ENCODE assay signal across 17 cellular contexts in genomic region chrX:37627602-37628001, GRCh38. TPM values are rescaled to one million over a fixed set of nuclear protein-coding genes. Genes with fewer than 3 reads are reported as not detected.
DNase-seq lines count a peak whose midpoint lies in the region; ATAC-seq, FAIRE-seq and TF ChIP-seq lines count a peak whose summit lies in the region.
"Had no signal": no experiment of that assay in that cellular context is flagged by ENCODE, and none has a peak within 500 bp of the region (broad histone marks: within the 10 kb centered on the region; RNA-seq: fewer than 3 reads in every experiment).

No MANE protein-coding gene starts in this region.

- no peak for TF ChIP-seq EP300 in K562 (IDR thresholded peaks at IDR 0.05; ENCODE audit: low read length)

- H3K4me1 ChIP-seq in K562 (replicated peaks in 1 of 2; ENCODE audit: control insufficient read depth in 2 of 2, insufficient read depth in 2 of 2, low read length in 2 of 2) (no peaks in the 10 kb centered on the region), foreskin keratinocyte (no peaks in the 10 kb centered on the region)
- H3K4me1 ChIP-seq: BE2C, SJSA1 had no signal

- H3K4me3 ChIP-seq in K562 (no peak overlapping the region), retinal pigment epithelial cell (ENCODE audit: low read length) (no peak overlapping the region)
- H3K4me3 ChIP-seq: GM23338, SJSA1 had no signal

- H3K79me2 ChIP-seq in K562 (ENCODE audit: control insufficient read depth, insufficient read depth, low read length): no peaks in the 10 kb centered on the region

- TF ChIP-seq POLR2A in K562 (conservative IDR thresholded peaks at IDR 0.05): no peak

- no peak overlapping the region for H3K4me2 ChIP-seq in K562 (ENCODE audit: insufficient read depth, low read length)
- H3K4me2 ChIP-seq: GM23338 had no signal

- H3K9me3 ChIP-seq in K562 (replicated peaks; ENCODE audit: control insufficient read depth, insufficient read depth, low read depth, low read length): no peaks in the 10 kb centered on the region
- H3K9me3 ChIP-seq: BE2C, SJSA1 had no signal

- intact Hi-C loops in K562 (cut with micrococcal nuclease): loop anchor here (5.0 kb wide), 1 partner anchor 200 kb away; no protein-coding TSS in a partner anchor

- no TSS peak for BruUV-seq in K562 (replicated peaks; lab: Mats Ljungman, UMichigan)

- TF ChIP-seq RAD21 in K562 (CRISPR knock-in tag; conservative IDR thresholded peaks at IDR 0.05 in 1 of 2, IDR thresholded peaks at IDR 0.05 in 1 of 2): no peak

- POLR2A ChIA-PET in K562 (lab: Yijun Ruan, JAX): no interaction called here

- WGBS in K562 (ENCODE audit: insufficient coverage, low coverage, missing lambda C conversion rate): 27% methylated on average over 1 of the region's 1 CpG

- no peak overlapping the region for H2AFZ ChIP-seq in K562 (ENCODE audit: low read depth, low read length)
- H2AFZ ChIP-seq: GM23338 had no signal

- no peak for FAIRE-seq in K562 (lab: Jason Lieb, UNC)

- TF ChIP-seq CTCF in K562 (IDR thresholded peaks at IDR 0.05 in 2 of 3, conservative IDR thresholded peaks at IDR 0.05 in 1 of 3; ENCODE audit: insufficient read depth in 2 of 3, low read depth in 1 of 3, low read length in 3 of 3) (no peak), foreskin keratinocyte (conservative IDR thresholded peaks at IDR 0.05) (no peak), retinal pigment epithelial cell (conservative IDR thresholded peaks at IDR 0.05; ENCODE audit: low read depth, low read length) (no peak)

- no peaks in the 10 kb centered on the region for H3K36me3 ChIP-seq in K562 (ENCODE audit: control insufficient read depth, insufficient read depth, low read length)
- H3K36me3 ChIP-seq: BE2C, SJSA1 had no signal

- no peak overlapping the region for H3K9ac ChIP-seq in K562 (ENCODE audit: insufficient read depth in 1 of 2, low read depth in 2 of 2, low read length in 2 of 2)

- CTCF ChIA-PET in K562 (lab: Yijun Ruan, JAX; ENCODE audit: low intra/inter-chr PET ratio): no interaction called here

- no peaks in the 10 kb centered on the region for H3K9me1 ChIP-seq in K562 (ENCODE audit: control insufficient read depth, insufficient read depth, low read length)

- DNase-seq in LoVo (ENCODE audit: low spot score) (peak; percentile 43), K562 (ENCODE audit: extremely low read depth in 1 of 4, low spot score in 3 of 4) (no peak), foreskin keratinocyte (no peak), retinal pigment epithelial cell (ENCODE audit: low read depth) (peak; percentile 10), GM03348 (ENCODE audit: low spot score) (no peak), pons (ENCODE audit: low spot score) (no peak), ACHN (no peak)
- DNase-seq: BE2C; CD4-positive, alpha-beta memory T cell; DND-41; GDM1; KG1; NCI-H2029 treated with DMSO at 0.1 percent for 48 hours; NCI-H524 had no signal

- H3K27ac ChIP-seq in K562 (ENCODE audit: extremely low read depth, low read depth, low read length) (no peak overlapping the region), foreskin keratinocyte (no peak overlapping the region)
- H3K27ac ChIP-seq: RWPE1, SJSA1 had no signal

- ATAC-seq in K562 (no peak), foreskin keratinocyte (peak; percentile 57)
- ATAC-seq: GM23338 had no signal

- no peaks in the 10 kb centered on the region for H4K20me1 ChIP-seq in K562 (replicated peaks; ENCODE audit: control insufficient read depth, insufficient read depth, low read length)

- H3K27me3 ChIP-seq in K562 (ENCODE audit: control insufficient read depth in 2 of 2, insufficient read depth in 2 of 2, low read length in 2 of 2): no peaks in the 10 kb centered on the region
- no peaks in the 10 kb centered on the region for H3K27me3 ChIP-seq in foreskin keratinocyte
- H3K27me3 ChIP-seq: BE2C, SJSA1 had no signal

- in situ Hi-C loops in K562 (cut with MboI): no loop called here
- in situ Hi-C loops in ACHN (cut with HindIII; ENCODE audit: low pct_ligation_motif_present, low pct_unique_long_range_greater_than_20kb, low sequenced_read_pairs): no loop called here

TF ChIP-seq in K562, 482 proteins besides CTCF, POLR2A, EP300 and RAD21:
- TF ChIP-seq NR3C1 (CRISPR knock-in tag; IDR thresholded peaks at IDR 0.05) (no peak), KDM1A (IDR thresholded peaks at IDR 0.05) (peak; percentile 65 to 68; a peak in 3 of 4 replicates), HDAC1 (IDR thresholded peaks at IDR 0.05) (0 out of 4 replicates have a peak, but pooled peaks of 1 of the 2 experiments have one; percentile 27)
TF ChIP-seq in K562: peak in this region for 2.

RNA-seq across cellular contexts. Expression of gene LANCL3, which starts 56.1 kb away (rescaled TPM):
- total RNA-seq in K562 (2011; cell fraction: chromatin; rRNA removed; ENCODE audit: low replicate concordance): 2.5 TPM in 2 replicates
- 2.3 and 2.5 TPM in 2 replicates for total RNA-seq in K562 (2011; cell fraction: nucleolus; rRNA removed)
- 1.5 and 3.3 TPM in 2 replicates for total RNA-seq in K562 (2011; cell fraction: nucleoplasm; rRNA removed)
- total RNA-seq in K562 (2014; rRNA removed): 0.41 and 0.57 TPM in 2 replicates
- 0.76 and 0.83 TPM in 2 replicates for total RNA-seq in K562 (2014; rRNA removed; fragmentation: Illumina TruSeq; extraction: Trizol)
- 0.45 and 0.58 TPM in 2 replicates for total RNA-seq in K562 (2015; rRNA removed; fragmentation: Illumina TruSeq; extraction: Trizol)
- total RNA-seq in K562 (2021): 1.5 TPM in 2 replicates
- polyA plus RNA-seq in K562 (2011; rRNA removed): 0.84 and 2.7 TPM in 2 replicates
- polyA plus RNA-seq in K562 (2011; cell fraction: cytosol; rRNA removed): 0.81 and 1.4 TPM in 2 replicates
- 1.0 and 2.3 TPM in 2 replicates for polyA plus RNA-seq in K562 (2011; cell fraction: nucleus; rRNA removed)
- 0.79 and 0.98 TPM in 2 replicates for polyA plus RNA-seq in K562 (2012)
- 0.65 and 0.91 TPM in 2 replicates for polyA plus RNA-seq in K562 (2014; fragmentation: Illumina TruSeq; extraction: Trizol)
- polyA plus RNA-seq in K562 (2014; fragmentation: Nextera tagmentation; extraction: Ambion mirVana): under 1 TPM; 0.45 to 0.50 TPM
- 0.20 and 0.41 TPM in 2 replicates for polyA plus RNA-seq in K562 (2014; rRNA removed)
- polyA minus RNA-seq in K562 (2011; rRNA and poly(A)+ RNA removed): 0.91 and 3.3 TPM in 2 replicates
- 0.67 and 1.6 TPM in 2 replicates for polyA minus RNA-seq in K562 (2011; cell fraction: cytosol; rRNA and poly(A)+ RNA removed)
- polyA minus RNA-seq in K562 (2011; cell fraction: nucleus; rRNA and poly(A)+ RNA removed): 1.8 and 5.8 TPM in 2 replicates
- 1.3 and 1.6 TPM in 2 replicates for total RNA-seq in foreskin keratinocyte
- polyA plus RNA-seq in foreskin keratinocyte: 0.75 and 0.76 TPM in 2 replicates

RNA-seq across cellular contexts. Expression of gene XK, which starts 58.0 kb away (rescaled TPM):
- 8.3 and 16.9 TPM in 2 replicates for total RNA-seq in K562 (2011; cell fraction: chromatin; rRNA removed; ENCODE audit: low replicate concordance)
- 10.7 and 12.9 TPM in 2 replicates for total RNA-seq in K562 (2011; cell fraction: nucleolus; rRNA removed)
- 23.0 and 39.2 TPM in 2 replicates for total RNA-seq in K562 (2011; cell fraction: nucleoplasm; rRNA removed)
- total RNA-seq in K562 (2014; rRNA removed): 7.0 and 8.4 TPM in 2 replicates
- total RNA-seq in K562 (2014; rRNA removed; fragmentation: Illumina TruSeq; extraction: Trizol): 16.8 and 18.3 TPM in 2 replicates
- 10.4 and 11.6 TPM in 2 replicates for total RNA-seq in K562 (2015; rRNA removed; fragmentation: Illumina TruSeq; extraction: Trizol)
- 13.7 and 14.3 TPM in 2 replicates for total RNA-seq in K562 (2021)
- 19.2 and 21.6 TPM in 2 replicates for polyA plus RNA-seq in K562 (2011; rRNA removed)
- polyA plus RNA-seq in K562 (2011; cell fraction: cytosol; rRNA removed): 9.9 and 15.1 TPM in 2 replicates
- polyA plus RNA-seq in K562 (2011; cell fraction: nucleus; rRNA removed): 5.5 and 7.4 TPM in 2 replicates
- 9.0 and 13.2 TPM in 2 replicates for polyA plus RNA-seq in K562 (2012)
- polyA plus RNA-seq in K562 (2014; fragmentation: Illumina TruSeq; extraction: Trizol): 12.6 and 14.4 TPM in 2 replicates
- polyA plus RNA-seq in K562 (2014; fragmentation: Nextera tagmentation; extraction: Ambion mirVana): 1 to 10 TPM; 4.0 to 6.0 TPM
- 7.8 and 11.7 TPM in 2 replicates for polyA plus RNA-seq in K562 (2014; rRNA removed)
- 28.8 and 29.4 TPM in 2 replicates for polyA minus RNA-seq in K562 (2011; rRNA and poly(A)+ RNA removed)
- polyA minus RNA-seq in K562 (2011; cell fraction: cytosol; rRNA and poly(A)+ RNA removed): 14.0 and 15.6 TPM in 2 replicates
- polyA minus RNA-seq in K562 (2011; cell fraction: nucleus; rRNA and poly(A)+ RNA removed): 6.5 and 8.9 TPM in 2 replicates
- total RNA-seq in foreskin keratinocyte: 0.21 and 0.24 TPM in 2 replicates
- 0.07 and 0.09 TPM in 2 replicates for polyA plus RNA-seq in foreskin keratinocyte
- total RNA-seq: CD4-positive, alpha-beta memory T cell had no signal
- polyA plus RNA-seq: CD4-positive, alpha-beta memory T cell had no signal

Comparison
In these comparisons a context has a peak if more than half of its experiments do, and no peak if none do; other contexts are left out.
1. DNase-seq: peak in LoVo (single experiment) and retinal pigment epithelial cell (single experiment); none in K562 (0 of 4), foreskin keratinocyte (0 of 2), GM03348 (single experiment), pons (single experiment) and ACHN (single experiment).